In genomic region chr2:240160291-240161086, GRCh38 we compare ENCODE assay signal across 1 cellular context.
TF ChIP-seq lines count a peak whose summit lies in the region.

No MANE protein-coding gene starts in this region.

TF ChIP-seq in H1, 55 proteins besides CTCF, POLR2A, EP300 and RAD21:
- TF ChIP-seq PHF8 (conservative IDR thresholded peaks at IDR 0.05; ENCODE audit: low read depth, low read length) (no peak), SAP30 (IDR thresholded peaks at IDR 0.05; ENCODE audit: insufficient read depth, insufficient replicate concordance, low read length) (no peak), BACH1 (IDR thresholded peaks at IDR 0.05; ENCODE audit: low read length) (no peak), SIN3A (conservative IDR thresholded peaks at IDR 0.05 in 1 of 2, IDR thresholded peaks at IDR 0.05 in 1 of 2; ENCODE audit: low read depth in 1 of 2, low read length in 2 of 2) (no peak), POU5F1 (IDR thresholded peaks at IDR 0.05; ENCODE audit: low read depth, low read length) (no peak), SIRT6 (IDR thresholded peaks at IDR 0.05; ENCODE audit: low read length) (no peak), JUN (IDR thresholded peaks at IDR 0.05; ENCODE audit: low read depth, low read length) (no peak), CTBP2 (IDR thresholded peaks at IDR 0.05; ENCODE audit: borderline replicate concordance, insufficient read depth, insufficient read length, low read length) (no peak), EZH2 (IDR thresholded peaks at IDR 0.05; ENCODE audit: low read depth, low read length, severe bottlenecking) (no peak), RXRA (IDR thresholded peaks at IDR 0.05; ENCODE audit: insufficient read depth, low read depth, low read length) (no peak), MAX (IDR thresholded peaks at IDR 0.05) (no peak)
